In the genomic region with DNA sequence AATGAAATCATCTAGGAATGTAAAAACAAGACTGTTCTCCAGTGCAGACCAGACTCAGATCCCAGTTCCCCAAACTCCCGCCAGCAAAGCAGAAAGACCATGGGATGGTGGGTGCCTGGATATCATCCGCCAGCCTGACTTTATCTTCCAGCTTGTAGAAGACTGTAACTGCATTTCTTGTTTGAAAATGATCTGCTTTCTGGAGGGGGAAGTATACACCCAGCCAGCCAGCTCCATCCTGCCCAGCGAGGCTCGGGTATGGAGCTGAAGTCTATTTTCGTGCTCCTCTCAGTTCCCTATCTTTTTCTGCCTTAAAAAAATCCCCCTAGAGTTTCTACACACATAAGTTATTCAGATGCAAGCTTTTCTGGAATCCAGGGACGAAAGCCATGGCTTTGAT, we compare ENCODE assay signal across 20 cellular contexts. TPM values are rescaled to one million over a fixed set of nuclear protein-coding genes. Genes with fewer than 3 reads are reported as not detected.
DNase-seq lines count a peak whose midpoint lies in the region; ATAC-seq, FAIRE-seq and TF ChIP-seq lines count a peak whose summit lies in the region.
"Had no signal": no experiment of that assay in that cellular context is flagged by ENCODE, and none has a peak within 500 bp of the region (broad histone marks: within the 10 kb centered on the region; RNA-seq: fewer than 3 reads in every experiment).

No MANE protein-coding gene starts in this region.

- FAIRE-seq in H54 (lab: Jason Lieb, UNC), result no peak
- FAIRE-seq: keratinocyte had no signal

- no peaks in the 10 kb centered on the region for H3K9me3 ChIP-seq in T-helper 17 cell (ENCODE audit: control insufficient read depth, low read length, poor library complexity, severe bottlenecking)
- H3K9me3 ChIP-seq in left lung, result no peaks in the 10 kb centered on the region
- H3K9me3 ChIP-seq: stomach, uterus had no signal

- H3K36me3 ChIP-seq in left lung, result no peaks in the 10 kb centered on the region
- H3K36me3 ChIP-seq: uterus had no signal

- DNase-seq in GM20000 (ENCODE audit: low spot score) (peak; percentile 26), T-helper 17 cell (no peak), left lung (peak; percentile 15 to 25), sciatic nerve (ENCODE audit: low spot score) (peak; percentile 53), H54 (ENCODE audit: insufficient read length, low spot score) (no peak), 8988T (no peak)
- DNase-seq in activated effector memory CD4-positive, alpha-beta T cell treated with Interleukin-2 at 50 U/mL for 16 hours, result no peak
- no peak for DNase-seq in effector CD8-positive, alpha-beta T cell (lab: John Stamatoyannopoulos, UW)
- DNase-seq: activated CD4-positive, alpha-beta T cell treated with anti-CD3 and anti-CD28 coated beads for 4 hours; activated gamma-delta T cell treated with Interleukin-2 at 50 U/mL for 16 hours; Calu3; NCI-H2081 treated with DMSO at 0.1 percent for 48 hours; NCI-H526; stimulated activated CD4-positive, alpha-beta T cell treated with anti-CD3 and anti-CD28 coated beads, Interleukin-2, amount 100 ng/mL, for 24 hours; stomach had no signal

- ATAC-seq in T-helper 17 cell (no peak), left lung (no peak), sciatic nerve (no peak)
- ATAC-seq: HCT116, SK-N-SH treated with all-trans-retinoic acid at 6 μM for 48 hours had no signal

- no peak for TF ChIP-seq POLR2A in H54 (IDR thresholded peaks at IDR 0.05; ENCODE audit: low read depth, low read length)

- H3K36me3 Mint-ChIP-seq in T-helper 17 cell (ENCODE audit: low read depth), result no peaks in the 10 kb centered on the region

- H3K4me1 ChIP-seq in left lung, result peaks cover 0 to 13% of the 10 kb centered on the region in 2 donors
- H3K4me1 ChIP-seq: uterus had no signal

- H3K27ac Mint-ChIP-seq in T-helper 17 cell, result peak overlapping the region; percentile 29

- no peaks in the 10 kb centered on the region for H3K27me3 Mint-ChIP-seq in T-helper 17 cell

- no peaks in the 10 kb centered on the region for H3K4me1 Mint-ChIP-seq in T-helper 17 cell

- H3K4me3 Mint-ChIP-seq in T-helper 17 cell, result peak overlapping the region; percentile 45

- no peak overlapping the region for H3K4me3 ChIP-seq in left lung
- H3K4me3 ChIP-seq: stomach, uterus had no signal

- H3K27ac ChIP-seq in left lung, result no peak overlapping the region
- H3K27ac ChIP-seq: HL-60, uterus had no signal

- intact Hi-C loops in left lung (cut with DNase I), result no loop called here
- intact Hi-C loops in sciatic nerve (cut with DNase I), result loop anchor here (10.0 kb wide), 1 partner anchor 100 kb away; a partner anchor contains a TSS

- TF ChIP-seq CTCF in GM20000 (IDR thresholded peaks at IDR 0.05; ENCODE audit: extremely low read depth, missing control alignments) (no peak), left lung (IDR thresholded peaks at IDR 0.05) (no peak)

- no peaks in the 10 kb centered on the region for H3K27me3 ChIP-seq in left lung
- H3K27me3 ChIP-seq: stomach, uterus had no signal

RNA-seq across cellular contexts. Expression of a gene that starts 31.0 kb away (rescaled TPM):
- 10 to 100 TPM; 17.0 to 22.0 TPM for total RNA-seq in T-helper 17 cell
- total RNA-seq in left lung, result 10 to 100 TPM; 18.3 to 26.4 TPM
- total RNA-seq in sciatic nerve, result 21.2 TPM

Comparison
In these comparisons a context has a peak if more than half of its experiments do, and no peak if none do; other contexts are left out.
1. DNase-seq: peak in GM20000 (single experiment), left lung (2 of 2) and sciatic nerve (single experiment); none in T-helper 17 cell (0 of 3), H54 (single experiment), 8988T (single experiment), activated effector memory CD4-positive, alpha-beta T cell treated with Interleukin-2 at 50 U/mL for 16 hours (single experiment) and effector CD8-positive, alpha-beta T cell (single experiment).